ENCODE assay signal across 16 cellular contexts in the genomic region with DNA sequence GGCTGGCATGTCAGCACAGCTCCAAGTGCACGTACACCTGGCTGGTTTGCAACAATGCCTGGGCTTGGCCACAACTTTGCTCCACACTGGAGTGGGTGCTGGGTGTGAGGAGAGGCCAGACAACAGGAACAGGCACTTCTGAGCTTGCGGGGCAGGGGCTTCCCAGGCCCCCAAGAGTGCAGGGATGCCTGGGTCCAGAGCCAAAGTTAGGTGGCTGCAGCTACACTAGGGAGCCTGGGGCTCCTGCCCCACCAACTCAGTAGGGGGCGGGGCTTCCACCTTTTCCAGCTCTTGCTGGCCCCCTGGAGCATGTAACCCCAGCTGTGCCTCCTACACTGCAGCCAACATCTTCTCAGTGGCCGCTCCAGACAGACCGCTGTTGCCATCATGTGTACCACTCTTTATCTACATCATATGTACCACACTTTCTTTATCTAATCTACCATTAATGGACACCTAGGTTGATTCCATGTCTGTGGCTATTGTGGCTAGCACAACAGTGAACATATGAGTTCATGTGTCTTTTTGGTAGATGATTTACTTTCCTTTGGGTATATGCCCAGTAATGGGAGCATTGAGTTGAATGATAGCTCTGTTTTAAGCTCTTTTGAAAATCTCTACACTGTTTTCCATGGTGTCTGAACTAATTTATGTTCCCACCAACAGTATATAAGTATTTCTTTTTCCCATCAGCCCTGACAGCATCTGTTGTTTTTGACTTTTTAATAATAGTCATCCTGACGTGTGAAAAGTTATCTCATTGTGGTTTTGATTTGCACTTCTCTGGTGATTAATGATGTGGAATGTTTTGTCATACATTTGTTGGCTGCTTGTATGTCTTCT.
DNase-seq lines count a peak whose midpoint lies in the region; ATAC-seq and TF ChIP-seq lines count a peak whose summit lies in the region.
"Had no signal": no experiment of that assay in that cellular context is flagged by ENCODE, and none has a peak within 500 bp of the region (broad histone marks: within the 10 kb centered on the region; RNA-seq: fewer than 3 reads in every experiment).

No MANE protein-coding gene starts in this region.

- intact Hi-C loops in posterior vena cava (cut with DNase I): no loop called here

- DNase-seq in cardiac fibroblast (ENCODE audit: low read depth in 2 of 2) (peak; percentile 18 to 23), posterior vena cava (ENCODE audit: low spot score) (peak; percentile 52), T-helper 1 cell (no peak)
- DNase-seq in activated CD4-positive, alpha-beta T cell treated with anti-CD3 and anti-CD28 coated beads for 4 hours: no peak
- DNase-seq: dorsolateral prefrontal cortex, GDM1, glutamatergic neuron, NCI-H748 treated with DMSO at 0.1 percent for 48 hours, SHP77 had no signal

- no peak overlapping the region for H3K4me3 ChIP-seq in cardiac fibroblast (replicated peaks in 1 of 2; ENCODE audit: low read depth in 2 of 2, low read length in 2 of 2)
- H3K4me3 ChIP-seq: dorsolateral prefrontal cortex, neural progenitor cell, skin epidermis, thoracic aorta had no signal

- ATAC-seq in GM19395 (IDR thresholded peaks at IDR 0.05; ENCODE audit: unreplicated experiment) (peak; percentile 62), HG03196 (IDR thresholded peaks at IDR 0.05; ENCODE audit: unreplicated experiment) (peak; percentile 51), HG02610 (IDR thresholded peaks at IDR 0.05; ENCODE audit: unreplicated experiment) (no peak)
- ATAC-seq: activated naive CD4-positive, alpha-beta T cell treated with anti-CD3 and anti-CD28 coated beads, Interleukin-2, amount 50 U/mL, for 72 hours had no signal

- no peak for TF ChIP-seq CTCF in cardiac fibroblast (IDR thresholded peaks at IDR 0.05; ENCODE audit: low read depth, low read length)

Comparison
In these comparisons a context has a peak if more than half of its experiments do, and no peak if none do; other contexts are left out.
1. DNase-seq: peak in cardiac fibroblast (2 of 2) and posterior vena cava (single experiment); none in T-helper 1 cell (0 of 5) and activated CD4-positive, alpha-beta T cell treated with anti-CD3 and anti-CD28 coated beads for 4 hours (0 of 2).